ENCODE assay signal across 7 cellular contexts in genomic region chr1:38028105-38028591, GRCh38. TPM values are rescaled to one million over a fixed set of nuclear protein-coding genes. Genes with fewer than 3 reads are reported as not detected.
DNase-seq lines count a peak whose midpoint lies in the region; ATAC-seq and TF ChIP-seq lines count a peak whose summit lies in the region.

No MANE protein-coding gene starts in this region.

- ATAC-seq in GM18867 (IDR thresholded peaks at IDR 0.05; ENCODE audit: unreplicated experiment), result peak; percentile 69
- ATAC-seq in effector memory CD8-positive, alpha-beta T cell (replicated peaks), result peak; percentile 60

- peaks cover 36 to 37% of the 10 kb centered on the region in 2 donors for H3K4me1 Mint-ChIP-seq in effector memory CD8-positive, alpha-beta T cell (ENCODE audit: low read depth in 2 of 2)
- peaks cover 23% of the 10 kb centered on the region for H3K4me1 Mint-ChIP-seq in type B pancreatic cell (ENCODE audit: unreplicated experiment)

- H3K4me3 Mint-ChIP-seq in effector memory CD8-positive, alpha-beta T cell, result no peak overlapping the region
- H3K4me3 Mint-ChIP-seq in type B pancreatic cell, result no peak overlapping the region

- H3K27ac Mint-ChIP-seq in effector memory CD8-positive, alpha-beta T cell, result peak overlapping the region; percentile 89 to 93
- peak overlapping the region; percentile 59 for H3K27ac Mint-ChIP-seq in type B pancreatic cell

- no peak overlapping the region for H3K4me2 ChIP-seq in GM23248 (ENCODE audit: unreplicated experiment)

- H3K4me1 ChIP-seq in GM23248 (ENCODE audit: insufficient read depth), result peaks cover 28% of the 10 kb centered on the region

- no peaks in the 10 kb centered on the region for H3K79me2 ChIP-seq in GM23248 (ENCODE audit: insufficient read depth)

- no peak overlapping the region for H3K27ac ChIP-seq in GM23248

- in situ Hi-C loops in GM23248 (cut with MboI), result loop anchor here (10.0 kb wide), 1 partner anchor 797 kb away; no protein-coding TSS in a partner anchor

- H3K9me3 ChIP-seq in GM23248 (ENCODE audit: low read depth), result no peaks in the 10 kb centered on the region

- no peak for TF ChIP-seq CTCF in type B pancreatic cell (conservative IDR thresholded peaks at IDR 0.05)

- H3F3A ChIP-seq in GM23248 (ENCODE audit: insufficient read depth), result peaks cover 21% of the 10 kb centered on the region; the same call in 1 of the 2 replicates

- H3K4me3 ChIP-seq in GM23248, result no peak overlapping the region

- DNase-seq in GM23248 (peak; percentile 51), NCI-H2171 (lab: John Stamatoyannopoulos, UW) (peak; percentile 51), type B pancreatic cell (ENCODE audit: extremely low spot score, unreplicated experiment) (no peak), NCI-H2196 (lab: John Stamatoyannopoulos, UW; ENCODE audit: unreplicated experiment) (no peak), GF-D8 (lab: John Stamatoyannopoulos, UW) (no peak)
- DNase-seq in effector memory CD8-positive, alpha-beta T cell, result no peak

- H3K36me3 Mint-ChIP-seq in effector memory CD8-positive, alpha-beta T cell (ENCODE audit: insufficient read depth), result peaks cover 32% of the 10 kb centered on the region
- peaks cover 3% of the 10 kb centered on the region for H3K36me3 Mint-ChIP-seq in type B pancreatic cell

- WGBS in GM23248 (ENCODE audit: low coverage in 1 of 2, low lambda C conversion rate in 2 of 2, missing lambda C conversion rate in 2 of 2), 2 experiments, result 49 to 70% methylated on average over 3 of the region's 3 CpGs

- 0 out of 2 replicates have a peak overlapping the region, but pooled peaks have one; percentile 8 for H3K9ac ChIP-seq in GM23248

- H3K36me3 ChIP-seq in GM23248 (ENCODE audit: low read depth), result peaks cover 19% of the 10 kb centered on the region

- no peaks in the 10 kb centered on the region for H3K27me3 Mint-ChIP-seq in effector memory CD8-positive, alpha-beta T cell
- H3K27me3 Mint-ChIP-seq in type B pancreatic cell, result no peaks in the 10 kb centered on the region

- H3K9me2 ChIP-seq in GM23248 (ENCODE audit: insufficient read depth), result no peaks in the 10 kb centered on the region

- no peaks in the 10 kb centered on the region for H3K27me3 ChIP-seq in GM23248 (replicated peaks; ENCODE audit: insufficient read depth)

- no peaks in the 10 kb centered on the region for H4K20me1 ChIP-seq in GM23248 (ENCODE audit: insufficient read depth)

- no peak overlapping the region for H2AFZ ChIP-seq in GM23248

- H3K9me3 Mint-ChIP-seq in effector memory CD8-positive, alpha-beta T cell, result no peaks in the 10 kb centered on the region
- H3K9me3 Mint-ChIP-seq in type B pancreatic cell, result no peaks in the 10 kb centered on the region

RNA-seq across cellular contexts. Expression of gene UTP11, which starts 15.6 kb away (rescaled TPM):
- 25.8 and 37.1 TPM in 2 replicates for total RNA-seq in GM23248 (2014; rRNA removed; shearing (Covaris generic))
- 51.0 and 54.3 TPM in 2 replicates for polyA plus RNA-seq in GM23248 (2016; fragmentation: Nextera tagmentation; extraction: Ambion mirVana)
- total RNA-seq in type B pancreatic cell (ENCODE audit: low replicate concordance), result 22.7 and 33.1 TPM in 2 replicates

RNA-seq across cellular contexts. Expression of gene POU3F1, which starts 18.4 kb away (rescaled TPM):
- not detected in 2 replicates for total RNA-seq in GM23248 (2014; rRNA removed; shearing (Covaris generic))
- polyA plus RNA-seq in GM23248 (2016; fragmentation: Nextera tagmentation; extraction: Ambion mirVana), result not detected in 2 replicates
- total RNA-seq in type B pancreatic cell (ENCODE audit: low replicate concordance), result 0.69 and 2.8 TPM in 2 replicates

RNA-seq across cellular contexts. Expression of gene FHL3, which starts 22.8 kb away (rescaled TPM):
- 26.9 and 31.7 TPM in 2 replicates for total RNA-seq in GM23248 (2014; rRNA removed; shearing (Covaris generic))
- polyA plus RNA-seq in GM23248 (2016; fragmentation: Nextera tagmentation; extraction: Ambion mirVana), result 44.4 and 48.0 TPM in 2 replicates
- 7.0 and 25.1 TPM in 2 replicates for total RNA-seq in type B pancreatic cell (ENCODE audit: low replicate concordance)

RNA-seq across cellular contexts. Expression of gene SF3A3, which starts 38.3 kb away (rescaled TPM):
- 37.9 and 62.3 TPM in 2 replicates for total RNA-seq in GM23248 (2014; rRNA removed; shearing (Covaris generic))
- polyA plus RNA-seq in GM23248 (2016; fragmentation: Nextera tagmentation; extraction: Ambion mirVana), result 63.4 and 72.3 TPM in 2 replicates
- total RNA-seq in type B pancreatic cell (ENCODE audit: low replicate concordance), result 56.1 and 86.5 TPM in 2 replicates

Comparison
In these comparisons a context has a peak if more than half of its experiments do, and no peak if none do; other contexts are left out.
1. DNase-seq: peak in GM23248 (single experiment) and NCI-H2171 (single experiment); none in effector memory CD8-positive, alpha-beta T cell (0 of 3), type B pancreatic cell (single experiment), NCI-H2196 (single experiment) and GF-D8 (single experiment).